ENCODE assay signal across 19 cellular contexts in genomic region chr6:37114612-37115011, GRCh38. TPM values are rescaled to one million over a fixed set of nuclear protein-coding genes. Genes with fewer than 3 reads are reported as not detected.
DNase-seq lines count a peak whose midpoint lies in the region; ATAC-seq and TF ChIP-seq lines count a peak whose summit lies in the region.
"Had no signal": no experiment of that assay in that cellular context is flagged by ENCODE, and none has a peak within 500 bp of the region (broad histone marks: within the 10 kb centered on the region; RNA-seq: fewer than 3 reads in every experiment).

No MANE protein-coding gene starts in this region.

- DNase-seq in GM23338 (ENCODE audit: low spot score) (no peak), Panc1 (ENCODE audit: low read depth, low spot score) (no peak), NCI-H1694 treated with DMSO at 0.1 percent for 48 hours (lab: John Stamatoyannopoulos, UW) (no peak), left ventricle myocardium superior (no peak), GM13977 (ENCODE audit: low spot score) (no peak)
- DNase-seq: ACHN; AML-193; Caco-2; CD4-positive, alpha-beta T cell; DMS79; GDM1; HCEC 1CT; HFFc6; KG1 had no signal

- H3K4me3 ChIP-seq in GM23338 (no peak overlapping the region), Panc1 (ENCODE audit: low read depth in 2 of 2, low read length in 2 of 2) (no peak overlapping the region)

- H3K4me3 Mint-ChIP-seq in GM23338 (no peak overlapping the region), nephron (no peak overlapping the region)
- no peak overlapping the region for H3K4me3 Mint-ChIP-seq in dendritic cell treated with granulocyte-macrophage colony-stimulating factor and Interleukin-4, amounts not matched to agents 40 ng/mL and 50 ng/mL, for 4 days
- H3K4me3 Mint-ChIP-seq: CD4-positive, alpha-beta T cell; HFFc6; IgD-negative memory B cell had no signal

- no peak overlapping the region for H2AFZ ChIP-seq in GM23338

- H3K9me3 ChIP-seq in Panc1 (ENCODE audit: control insufficient read depth, insufficient read depth, low read depth, low read length), result no peaks in the 10 kb centered on the region
- H3K9me3 ChIP-seq: Caco-2 had no signal

- POLR2A ChIA-PET in Panc1 (lab: Charles Lee), result no interaction called here

- H3K27ac ChIP-seq in GM23338 (ENCODE audit: low read depth) (peak overlapping the region; percentile 55; the same call in 1 of the 2 replicates), Panc1 (ENCODE audit: low read length) (peak overlapping the region; percentile 67; the same call in 1 of the 2 replicates)
- H3K27ac ChIP-seq: C4-2B had no signal

- no peak overlapping the region for H3K4me2 ChIP-seq in GM23338

- H3K4me1 ChIP-seq in GM23338 (ENCODE audit: insufficient read depth) (no peaks in the 10 kb centered on the region; the same call in 1 of the 2 replicates), Panc1 (ENCODE audit: control insufficient read depth, insufficient read depth, low read length) (peaks cover 27% of the 10 kb centered on the region)

- in situ Hi-C loops in Panc1 (cut with HindIII; ENCODE audit: low pct_unique_long_range_greater_than_20kb, low sequenced_read_pairs) (no loop called here), GM13977 (cut with MboI; ENCODE audit: low pct_unique_long_range_greater_than_20kb, low sequenced_read_pairs, unreplicated experiment) (no loop called here)

- no peaks in the 10 kb centered on the region for H3K9me3 Mint-ChIP-seq in GM23338
- H3K9me3 Mint-ChIP-seq in dendritic cell treated with granulocyte-macrophage colony-stimulating factor and Interleukin-4, amounts not matched to agents 40 ng/mL and 50 ng/mL, for 4 days, result no peaks in the 10 kb centered on the region
- peaks cover 3% of the 10 kb centered on the region for H3K9me3 Mint-ChIP-seq in nephron
- H3K9me3 Mint-ChIP-seq: CD4-positive, alpha-beta T cell; HFFc6; IgD-negative memory B cell had no signal

- intact Hi-C loops in Panc1 (cut with micrococcal nuclease; ENCODE audit: unreplicated experiment), result no loop called here
- intact Hi-C loops in dendritic cell treated with granulocyte-macrophage colony-stimulating factor and Interleukin-4, amounts not matched to agents 40 ng/mL and 50 ng/mL, for 4 days (cut with micrococcal nuclease), result no loop called here
- intact Hi-C loops in left ventricle myocardium superior (cut with micrococcal nuclease), result no loop called here

- H3F3A ChIP-seq in GM23338 (replicated peaks; ENCODE audit: low read depth), result peaks cover 25% of the 10 kb centered on the region

- peaks cover 2% of the 10 kb centered on the region for H3K27me3 Mint-ChIP-seq in GM23338 (ENCODE audit: insufficient read depth, low read depth, poor library complexity)
- H3K27me3 Mint-ChIP-seq in dendritic cell treated with granulocyte-macrophage colony-stimulating factor and Interleukin-4, amounts not matched to agents 40 ng/mL and 50 ng/mL, for 4 days, result peaks cover 17% of the 10 kb centered on the region
- H3K27me3 Mint-ChIP-seq in nephron (ENCODE audit: low read depth), result peaks cover 4% of the 10 kb centered on the region
- H3K27me3 Mint-ChIP-seq: CD4-positive, alpha-beta T cell; IgD-negative memory B cell had no signal

- TF ChIP-seq CTCF in GM23338 (conservative IDR thresholded peaks at IDR 0.05; ENCODE audit: low read depth in 2 of 2) (no peak), Panc1 (IDR thresholded peaks at IDR 0.05) (no peak), nephron (IDR thresholded peaks at IDR 0.05; ENCODE audit: unreplicated experiment in 3 of 3) (no peak), GM13977 (IDR thresholded peaks at IDR 0.05; ENCODE audit: extremely low read depth, insufficient read depth, missing control alignments) (no peak)

- peaks cover 28% of the 10 kb centered on the region; the same call in 1 of the 2 replicates for H4K20me1 ChIP-seq in GM23338 (replicated peaks; ENCODE audit: insufficient read depth)

- CTCF ChIA-PET in Panc1 (lab: Charles Lee), result interaction anchor here (0.6 kb wide), 1 partner anchor 97 kb away, joined by 3 read pairs; no protein-coding TSS in a partner anchor

- H3K4me1 Mint-ChIP-seq in GM23338, result peaks cover 3% of the 10 kb centered on the region; the same call in 2 of the 3 replicates
- H3K4me1 Mint-ChIP-seq in dendritic cell treated with granulocyte-macrophage colony-stimulating factor and Interleukin-4, amounts not matched to agents 40 ng/mL and 50 ng/mL, for 4 days (ENCODE audit: low read depth), result peaks cover 33% of the 10 kb centered on the region
- H3K4me1 Mint-ChIP-seq in nephron, result peaks cover 28% of the 10 kb centered on the region

- no TSS peak for BruUV-seq in Panc1 (replicated peaks; lab: Mats Ljungman, UMichigan)

- H3K36me3 ChIP-seq in GM23338 (ENCODE audit: insufficient read depth) (peaks cover 48% of the 10 kb centered on the region; the same call in 1 of the 2 replicates), Panc1 (ENCODE audit: control insufficient read depth, insufficient read depth, low read length) (no peaks in the 10 kb centered on the region)

- H3K27ac Mint-ChIP-seq in GM23338 (no peak overlapping the region), nephron (peak overlapping the region in 2 of 3 experiments; percentile 61 to 88)
- peak overlapping the region; percentile 33 for H3K27ac Mint-ChIP-seq in dendritic cell treated with granulocyte-macrophage colony-stimulating factor and Interleukin-4, amounts not matched to agents 40 ng/mL and 50 ng/mL, for 4 days
- H3K27ac Mint-ChIP-seq: CD4-positive, alpha-beta T cell; HFFc6 had no signal

- H3K27me3 ChIP-seq in GM23338 (ENCODE audit: insufficient read depth) (no peaks in the 10 kb centered on the region), Panc1 (ENCODE audit: control insufficient read depth, insufficient read depth, low read length) (no peaks in the 10 kb centered on the region)

- H3K36me3 Mint-ChIP-seq in GM23338 (ENCODE audit: low read depth) (peaks cover 82% of the 10 kb centered on the region), nephron (ENCODE audit: low read depth) (no peaks in the 10 kb centered on the region)
- H3K36me3 Mint-ChIP-seq in dendritic cell treated with granulocyte-macrophage colony-stimulating factor and Interleukin-4, amounts not matched to agents 40 ng/mL and 50 ng/mL, for 4 days (ENCODE audit: low read depth), result no peaks in the 10 kb centered on the region
- H3K36me3 Mint-ChIP-seq: IgD-negative memory B cell had no signal

- H3K9me2 ChIP-seq in GM23338 (ENCODE audit: insufficient read depth), result no peaks in the 10 kb centered on the region

- peaks cover 28% of the 10 kb centered on the region for H3K79me2 ChIP-seq in GM23338 (replicated peaks; ENCODE audit: insufficient read depth)

- ATAC-seq in GM23338 (no peak), Panc1 (no peak), left ventricle myocardium superior (no peak), HG02763 (IDR thresholded peaks at IDR 0.05; ENCODE audit: unreplicated experiment) (no peak)

TF ChIP-seq in GM23338, 12 proteins besides CTCF, POLR2A, EP300 and RAD21 (continues in another document):
- TF ChIP-seq CREB1 (CRISPR knock-in tag; IDR thresholded peaks at IDR 0.05; ENCODE audit: low read depth) (no peak), STAT1 (IDR thresholded peaks at IDR 0.05; ENCODE audit: unreplicated experiment) (no peak)

RNA-seq across cellular contexts. Expression of gene PIM1, which starts 55.3 kb away (rescaled TPM):
- total RNA-seq in GM23338 (2014; rRNA removed; shearing (Covaris generic)), result 64.0 and 74.2 TPM in 2 replicates
- polyA plus RNA-seq in GM23338 (2016; fragmentation: Nextera tagmentation; extraction: Ambion mirVana), result 43.7 and 46.0 TPM in 2 replicates
- 42.1 TPM for total RNA-seq in Panc1 (2021; ENCODE audit: unreplicated experiment)
- 24.5 TPM for polyA plus RNA-seq in Panc1 (2012; ENCODE audit: insufficient read length)
- total RNA-seq in left ventricle myocardium superior, result 35.0 TPM
